In genomic region chr15:20501512-20502222, GRCh38 we compare ENCODE assay signal across 15 cellular contexts. TPM values are rescaled to one million over a fixed set of nuclear protein-coding genes. Genes with fewer than 3 reads are reported as not detected.
"Had no signal": no experiment of that assay in that cellular context is flagged by ENCODE, and none has a peak within 500 bp of the region (broad histone marks: within the 10 kb centered on the region; RNA-seq: fewer than 3 reads in every experiment).

No MANE protein-coding gene starts in this region.

RNA-seq across cellular contexts. Expression of gene GOLGA6L6, which starts 39.9 kb away (rescaled TPM):
- total RNA-seq: activated B cell treated with CpG ODN at 0.5 μM for 24 hours; activated CD4-positive, alpha-beta memory T cell treated with anti-CD3 and anti-CD28 coated beads for 36 hours; activated CD4-positive, alpha-beta memory T cell treated with anti-CD3 and anti-CD28 coated beads, Interleukin-2, amount 10 ng/mL, durations not matched to agents 7 days and 5 days; activated CD4-positive, alpha-beta T cell treated with anti-CD3 and anti-CD28 coated beads for 36 hours; activated CD4-positive, alpha-beta T cell treated with anti-CD3 and anti-CD28 coated beads, Interleukin-2, amount 10 ng/mL, durations not matched to agents 24 days and 14 days; activated CD4-positive, alpha-beta T cell treated with anti-CD3 and anti-CD28 coated beads, Interleukin-2, amount 10 ng/mL, durations not matched to agents 7 days and 5 days; activated CD8-positive, alpha-beta memory T cell treated with anti-CD3 and anti-CD28 coated beads for 36 hours; activated CD8-positive, alpha-beta memory T cell treated with anti-CD3 and anti-CD28 coated beads, Interleukin-2, amount 10 ng/mL, durations not matched to agents 7 days and 5 days; activated CD8-positive, alpha-beta T cell treated with anti-CD3 and anti-CD28 coated beads for 36 hours; activated CD8-positive, alpha-beta T cell treated with anti-CD3 and anti-CD28 coated beads, Interleukin-2, amount 10 ng/mL, durations not matched to agents 7 days and 5 days; T-cell; T-helper 1 cell treated with Interleukin-12 subunit alpha and Interleukin-12 subunit beta and Interleukin-4 antibody, amounts not matched to agents 30 ng/mL and 1 ng/mL, for 36 hours; T-helper 17 cell; T-helper 2 cell treated with Interferon-gamma antibody and Interleukin-4, amounts not matched to agents 100 ng/mL and 5 ng/mL, for 36 hours; WTC11 had no signal
